ENCODE assay signal across 8 cellular contexts in the genomic region with DNA sequence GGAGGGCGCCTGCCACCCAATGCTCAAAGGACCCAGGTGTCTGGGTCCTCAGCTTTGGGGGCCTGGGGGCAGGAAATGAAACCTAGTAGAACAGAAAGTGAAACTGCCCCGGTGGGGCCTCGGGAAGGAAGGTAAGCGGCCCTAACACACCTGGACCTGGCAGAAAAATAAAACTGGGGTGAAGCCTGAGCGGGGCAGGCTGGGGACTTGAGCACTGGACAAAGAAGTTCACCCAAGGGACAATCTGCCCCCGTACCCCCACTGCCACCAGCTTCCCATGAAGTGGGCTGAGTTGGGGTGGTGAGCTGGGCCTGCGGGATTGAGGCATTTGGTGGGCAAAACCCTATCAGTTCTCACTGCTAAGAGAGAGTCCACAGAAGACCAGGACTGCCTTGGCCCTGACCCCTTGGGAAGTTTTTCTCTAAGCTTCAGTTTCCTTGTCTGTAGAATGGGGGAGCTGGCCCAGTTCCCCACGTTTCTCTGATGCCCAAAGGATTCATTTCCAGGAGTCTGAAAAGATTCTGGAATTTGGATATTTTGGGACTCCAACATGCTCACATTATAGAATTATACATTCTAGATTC. TPM values are rescaled to one million over a fixed set of nuclear protein-coding genes. Genes with fewer than 3 reads are reported as not detected.
DNase-seq lines count a peak whose midpoint lies in the region; ATAC-seq lines count a peak whose summit lies in the region.

No MANE protein-coding gene starts in this region.

- peaks cover 42 to 64% (median 54%) of the 10 kb centered on the region in 3 donors for H3K4me1 Mint-ChIP-seq in CD8-positive, alpha-beta memory T cell
- peaks cover 36% of the 10 kb centered on the region for H3K4me1 Mint-ChIP-seq in activated T-helper 2 cell treated with anti-CD3 and anti-CD28 coated beads, Interferon-gamma antibody, Interleukin-2, Interleukin-4, amounts not matched to agents 10 μg/mL and 5 μg/mL and 100 μg/mL, durations not matched to agents 14 hours and 24 hours and 36 hours (ENCODE audit: low read depth)

- peak overlapping the region; percentile 92 for H3K27ac ChIP-seq in CD8-positive, alpha-beta memory T cell (ENCODE audit: low read depth, low read length)

- intact Hi-C loops in activated T-helper 2 cell treated with anti-CD3 and anti-CD28 coated beads, Interferon-gamma antibody, Interleukin-2, Interleukin-4, amounts not matched to agents 10 μg/mL and 5 μg/mL and 100 μg/mL, durations not matched to agents 14 hours and 24 hours and 36 hours (cut with micrococcal nuclease): loop anchor here (2.0 kb wide), 1 partner anchor 72 kb away; no protein-coding TSS in a partner anchor
- intact Hi-C loops in left ventricle myocardium superior (cut with micrococcal nuclease): no loop called here

- POLR2A ChIA-PET in CD8-positive, alpha-beta memory T cell (lab: Charles Lee): interaction anchor here (0.6 to 1.8 kb wide), 13 partner anchors 9 to 542 kb away, joined by 3 to 8 read pairs (median 3); partner anchors contain the start of genes CALM3, CCDC9 and DACT3

- peak in 2 of 5 donors; percentile 78 for DNase-seq in CD8-positive, alpha-beta memory T cell
- DNase-seq in Jurkat, Clone E6-1 (ENCODE audit: low read depth, low spot score): peak; percentile 71
- DNase-seq in activated T-helper 2 cell treated with anti-CD3 and anti-CD28 coated beads, Interferon-gamma antibody, Interleukin-2, Interleukin-4, amounts not matched to agents 10 μg/mL and 5 μg/mL and 100 μg/mL, durations not matched to agents 14 hours and 24 hours and 36 hours (ENCODE audit: low spot score): peak; percentile 67
- no peak for DNase-seq in left ventricle myocardium superior
- DNase-seq in stimulated activated CD4-positive, alpha-beta T cell treated with anti-CD3 and anti-CD28 coated beads, Interleukin-1b, Interleukin-23, amount 100 ng/mL, for 48 hours: peak; percentile 56
- no peak for DNase-seq in AG08396 (ENCODE audit: low spot score)
- DNase-seq in DMS79 (lab: John Stamatoyannopoulos, UW): no peak

- H3K27me3 Mint-ChIP-seq in CD8-positive, alpha-beta memory T cell: no peaks in the 10 kb centered on the region
- H3K27me3 Mint-ChIP-seq in activated T-helper 2 cell treated with anti-CD3 and anti-CD28 coated beads, Interferon-gamma antibody, Interleukin-2, Interleukin-4, amounts not matched to agents 10 μg/mL and 5 μg/mL and 100 μg/mL, durations not matched to agents 14 hours and 24 hours and 36 hours (ENCODE audit: low read depth): no peaks in the 10 kb centered on the region

- no peaks in the 10 kb centered on the region for H3K9me3 ChIP-seq in CD8-positive, alpha-beta memory T cell (ENCODE audit: low read length)

- CTCF ChIA-PET in CD8-positive, alpha-beta memory T cell (lab: Charles Lee): interaction anchor here (1.2 to 3.4 kb wide), 5 partner anchors 9 to 102 kb away, joined by 5 to 39 read pairs (median 8); no protein-coding TSS in a partner anchor

- peaks cover 6% of the 10 kb centered on the region for H3K36me3 ChIP-seq in CD8-positive, alpha-beta memory T cell (ENCODE audit: insufficient read depth, low read length)

- H3K27ac Mint-ChIP-seq in CD8-positive, alpha-beta memory T cell: peak overlapping the region; percentile 93 to 99 (median 97)
- peak overlapping the region; percentile 86 for H3K27ac Mint-ChIP-seq in activated T-helper 2 cell treated with anti-CD3 and anti-CD28 coated beads, Interferon-gamma antibody, Interleukin-2, Interleukin-4, amounts not matched to agents 10 μg/mL and 5 μg/mL and 100 μg/mL, durations not matched to agents 14 hours and 24 hours and 36 hours

- H3K4me1 ChIP-seq in CD8-positive, alpha-beta memory T cell (ENCODE audit: insufficient read depth, low read length): peaks cover 36% of the 10 kb centered on the region

- no peaks in the 10 kb centered on the region for H3K27me3 ChIP-seq in CD8-positive, alpha-beta memory T cell (ENCODE audit: insufficient read depth, low read length, poor library complexity, severe bottlenecking)

- H3K9me3 Mint-ChIP-seq in CD8-positive, alpha-beta memory T cell: no peaks in the 10 kb centered on the region
- H3K9me3 Mint-ChIP-seq in activated T-helper 2 cell treated with anti-CD3 and anti-CD28 coated beads, Interferon-gamma antibody, Interleukin-2, Interleukin-4, amounts not matched to agents 10 μg/mL and 5 μg/mL and 100 μg/mL, durations not matched to agents 14 hours and 24 hours and 36 hours: no peaks in the 10 kb centered on the region

- H3K4me3 Mint-ChIP-seq in CD8-positive, alpha-beta memory T cell: peak overlapping the region; percentile 94 to 98 (median 95)
- H3K4me3 Mint-ChIP-seq in activated T-helper 2 cell treated with anti-CD3 and anti-CD28 coated beads, Interferon-gamma antibody, Interleukin-2, Interleukin-4, amounts not matched to agents 10 μg/mL and 5 μg/mL and 100 μg/mL, durations not matched to agents 14 hours and 24 hours and 36 hours (ENCODE audit: low read depth): peak overlapping the region; percentile 94

- peaks cover 0 to 48% (median 0%) of the 10 kb centered on the region in 3 donors for H3K36me3 Mint-ChIP-seq in CD8-positive, alpha-beta memory T cell
- peaks cover 51% of the 10 kb centered on the region for H3K36me3 Mint-ChIP-seq in activated T-helper 2 cell treated with anti-CD3 and anti-CD28 coated beads, Interferon-gamma antibody, Interleukin-2, Interleukin-4, amounts not matched to agents 10 μg/mL and 5 μg/mL and 100 μg/mL, durations not matched to agents 14 hours and 24 hours and 36 hours (ENCODE audit: low read depth)

- H3K4me3 ChIP-seq in CD8-positive, alpha-beta memory T cell (ENCODE audit: low read length): peak overlapping the region; percentile 90
- H3K4me3 ChIP-seq in Jurkat, Clone E6-1 (ENCODE audit: low read length): peak overlapping the region; percentile 91

- ATAC-seq in left ventricle myocardium superior: peak; percentile 8
- no peak for ATAC-seq in HG03354 (IDR thresholded peaks at IDR 0.05; ENCODE audit: poor library complexity, severe bottlenecking, unreplicated experiment)

RNA-seq across cellular contexts. Expression of gene PRKD2, which starts 2.3 kb away (rescaled TPM):
- 10 to 100 TPM; 61.6 to 63.8 TPM for total RNA-seq in CD8-positive, alpha-beta memory T cell
- polyA plus RNA-seq in CD8-positive, alpha-beta memory T cell: 88.0 TPM
- 61.6 TPM for polyA plus RNA-seq in Jurkat, Clone E6-1 (2012; ENCODE audit: insufficient read depth, insufficient read length)
- 77.9 and 79.8 TPM in 2 replicates for total RNA-seq in activated T-helper 2 cell treated with anti-CD3 and anti-CD28 coated beads, Interferon-gamma antibody, Interleukin-2, Interleukin-4, amounts not matched to agents 10 μg/mL and 5 μg/mL and 100 μg/mL, durations not matched to agents 14 hours and 24 hours and 36 hours
- total RNA-seq in left ventricle myocardium superior: 9.3 TPM

RNA-seq across cellular contexts. Expression of gene FKRP, which starts 31.2 kb away (rescaled TPM):
- total RNA-seq in CD8-positive, alpha-beta memory T cell: 10 to 100 TPM; 21.6 to 24.4 TPM
- polyA plus RNA-seq in CD8-positive, alpha-beta memory T cell: 6.4 TPM
- 9.9 TPM for polyA plus RNA-seq in Jurkat, Clone E6-1 (2012; ENCODE audit: insufficient read depth, insufficient read length)
- 23.1 and 23.8 TPM in 2 replicates for total RNA-seq in activated T-helper 2 cell treated with anti-CD3 and anti-CD28 coated beads, Interferon-gamma antibody, Interleukin-2, Interleukin-4, amounts not matched to agents 10 μg/mL and 5 μg/mL and 100 μg/mL, durations not matched to agents 14 hours and 24 hours and 36 hours
- total RNA-seq in left ventricle myocardium superior: 15.3 TPM

RNA-seq across cellular contexts. Expression of gene STRN4, which starts 31.6 kb away (rescaled TPM):
- total RNA-seq in CD8-positive, alpha-beta memory T cell: 10 to 100 TPM; 68.8 to 70.4 TPM
- polyA plus RNA-seq in CD8-positive, alpha-beta memory T cell: 23.2 TPM
- 39.4 TPM for polyA plus RNA-seq in Jurkat, Clone E6-1 (2012; ENCODE audit: insufficient read depth, insufficient read length)
- total RNA-seq in activated T-helper 2 cell treated with anti-CD3 and anti-CD28 coated beads, Interferon-gamma antibody, Interleukin-2, Interleukin-4, amounts not matched to agents 10 μg/mL and 5 μg/mL and 100 μg/mL, durations not matched to agents 14 hours and 24 hours and 36 hours: 96.2 and 97.7 TPM in 2 replicates
- total RNA-seq in left ventricle myocardium superior: 49.0 TPM

RNA-seq across cellular contexts. Expression of gene DACT3, which starts 53.6 kb away (rescaled TPM):
- 1 to 10 TPM; 2.5 TPM for total RNA-seq in CD8-positive, alpha-beta memory T cell
- polyA plus RNA-seq in CD8-positive, alpha-beta memory T cell: not detected
- 0.77 TPM for polyA plus RNA-seq in Jurkat, Clone E6-1 (2012; ENCODE audit: insufficient read depth, insufficient read length)
- 6.1 and 6.5 TPM in 2 replicates for total RNA-seq in activated T-helper 2 cell treated with anti-CD3 and anti-CD28 coated beads, Interferon-gamma antibody, Interleukin-2, Interleukin-4, amounts not matched to agents 10 μg/mL and 5 μg/mL and 100 μg/mL, durations not matched to agents 14 hours and 24 hours and 36 hours
- total RNA-seq in left ventricle myocardium superior: 14.1 TPM

Comparison
In these comparisons a context has a peak if more than half of its experiments do, and no peak if none do; other contexts are left out.
1. DNase-seq: peak in Jurkat, Clone E6-1 (single experiment), activated T-helper 2 cell treated with anti-CD3 and anti-CD28 coated beads, Interferon-gamma antibody, Interleukin-2, Interleukin-4, amounts not matched to agents 10 μg/mL and 5 μg/mL and 100 μg/mL, durations not matched to agents 14 hours and 24 hours and 36 hours (single experiment) and stimulated activated CD4-positive, alpha-beta T cell treated with anti-CD3 and anti-CD28 coated beads, Interleukin-1b, Interleukin-23, amount 100 ng/mL, for 48 hours (single experiment); none in left ventricle myocardium superior (single experiment), AG08396 (single experiment) and DMS79 (single experiment).